In the genomic region with DNA sequence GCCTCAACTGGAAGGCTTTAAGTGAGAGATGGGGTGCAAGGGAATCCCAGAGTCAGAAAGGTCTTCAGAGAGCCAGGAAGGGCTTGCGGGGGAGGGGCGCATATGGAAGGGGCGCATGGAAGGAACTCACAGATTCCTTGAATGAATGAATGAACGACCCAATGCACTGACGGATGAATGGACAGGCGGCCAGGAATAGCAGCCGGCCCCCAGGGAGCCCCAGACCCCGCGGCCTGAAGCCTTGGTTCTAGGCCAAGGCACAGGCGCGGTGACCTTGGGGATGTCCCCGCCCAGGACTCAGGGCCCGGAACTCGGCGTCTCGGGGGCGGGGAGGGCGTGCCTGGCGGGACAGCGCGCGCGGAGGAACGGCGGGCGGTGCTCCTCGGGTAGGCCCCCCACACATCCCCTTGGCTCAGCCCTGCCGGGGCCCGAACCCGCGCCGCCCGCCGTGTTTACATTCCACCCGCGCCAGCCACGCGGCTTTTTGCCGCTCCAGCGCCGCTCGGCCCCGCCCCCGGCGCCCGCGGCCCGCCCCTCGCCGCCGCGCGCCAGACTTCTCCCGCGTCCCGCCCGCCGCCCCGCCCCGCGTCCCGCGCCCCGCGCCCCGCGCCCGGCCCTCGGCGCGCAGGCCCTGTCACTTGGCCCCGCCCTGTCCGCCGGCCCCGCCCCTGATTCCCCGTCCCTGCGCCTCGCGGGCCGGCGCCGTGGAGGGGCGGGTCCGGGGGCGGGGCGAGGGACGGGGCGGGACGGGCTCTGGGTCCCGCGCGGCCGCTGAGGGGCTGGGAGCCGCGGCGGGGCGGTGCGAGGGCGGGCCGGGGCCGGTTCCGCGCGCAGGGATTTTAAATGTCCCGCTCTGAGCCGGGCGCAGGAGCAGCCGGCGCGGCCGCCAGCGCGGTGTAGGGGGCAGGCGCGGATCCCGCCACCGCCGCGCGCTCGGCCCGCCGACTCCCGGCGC, we compare ENCODE assay signal across 1 cellular context.
TF ChIP-seq lines count a peak whose summit lies in the region.

TSS of gene CCNE1 (plus strand) at position 867 of the 955 bp plus-strand sequence. CDS start 565 bp downstream, outside the sequence.

TF ChIP-seq in HepG2, 621 proteins besides CTCF, POLR2A, EP300 and RAD21 (continued from another document and continues in another):
- TF ChIP-seq, protein P1, sequence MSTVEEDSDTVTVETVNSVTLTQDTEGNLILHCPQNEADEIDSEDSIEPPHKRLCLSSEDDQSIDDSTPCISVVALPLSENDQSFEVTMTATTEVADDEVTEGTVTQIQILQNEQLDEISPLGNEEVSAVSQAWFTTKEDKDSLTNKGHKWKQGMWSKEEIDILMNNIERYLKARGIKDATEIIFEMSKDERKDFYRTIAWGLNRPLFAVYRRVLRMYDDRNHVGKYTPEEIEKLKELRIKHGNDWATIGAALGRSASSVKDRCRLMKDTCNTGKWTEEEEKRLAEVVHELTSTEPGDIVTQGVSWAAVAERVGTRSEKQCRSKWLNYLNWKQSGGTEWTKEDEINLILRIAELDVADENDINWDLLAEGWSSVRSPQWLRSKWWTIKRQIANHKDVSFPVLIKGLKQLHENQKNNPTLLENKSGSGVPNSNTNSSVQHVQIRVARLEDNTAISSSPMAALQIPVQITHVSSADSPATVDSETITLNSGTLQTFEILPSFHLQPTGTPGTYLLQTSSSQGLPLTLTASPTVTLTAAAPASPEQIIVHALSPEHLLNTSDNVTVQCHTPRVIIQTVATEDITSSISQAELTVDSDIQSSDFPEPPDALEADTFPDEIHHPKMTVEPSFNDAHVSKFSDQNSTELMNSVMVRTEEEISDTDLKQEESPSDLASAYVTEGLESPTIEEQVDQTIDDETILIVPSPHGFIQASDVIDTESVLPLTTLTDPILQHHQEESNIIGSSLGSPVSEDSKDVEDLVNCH (CRISPR knock-in tag; IDR thresholded peaks at IDR 0.05) = no peak
- TF ChIP-seq ZSCAN22 (CRISPR knock-in tag; IDR thresholded peaks at IDR 0.05) = no peak
- no peak for TF ChIP-seq ZNF333 (CRISPR knock-in tag; IDR thresholded peaks at IDR 0.05; ENCODE audit: borderline replicate concordance)
- TF ChIP-seq ZNF556 (CRISPR knock-in tag; IDR thresholded peaks at IDR 0.05; ENCODE audit: borderline replicate concordance) = no peak
- no peak for TF ChIP-seq ZNF235 (CRISPR knock-in tag; IDR thresholded peaks at IDR 0.05; ENCODE audit: borderline replicate concordance)
- TF ChIP-seq ZNF362 (CRISPR knock-in tag; IDR thresholded peaks at IDR 0.05; ENCODE audit: borderline replicate concordance) = 0 out of 2 replicates have a peak, but pooled peaks have one; percentile 14
- TF ChIP-seq WIZ (CRISPR knock-in tag; IDR thresholded peaks at IDR 0.05) = no peak
- TF ChIP-seq POGK (CRISPR knock-in tag; conservative IDR thresholded peaks at IDR 0.05) = 0 out of 2 replicates have a peak, but pooled peaks have one; percentile 39
- TF ChIP-seq, protein P2, sequence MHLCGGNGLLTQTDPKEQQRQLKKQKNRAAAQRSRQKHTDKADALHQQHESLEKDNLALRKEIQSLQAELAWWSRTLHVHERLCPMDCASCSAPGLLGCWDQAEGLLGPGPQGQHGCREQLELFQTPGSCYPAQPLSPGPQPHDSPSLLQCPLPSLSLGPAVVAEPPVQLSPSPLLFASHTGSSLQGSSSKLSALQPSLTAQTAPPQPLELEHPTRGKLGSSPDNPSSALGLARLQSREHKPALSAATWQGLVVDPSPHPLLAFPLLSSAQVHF (CRISPR knock-in tag; IDR thresholded peaks at IDR 0.05) = no peak
- TF ChIP-seq PHF20 (CRISPR knock-in tag; IDR thresholded peaks at IDR 0.05) = no peak
- TF ChIP-seq ZNF788 (CRISPR knock-in tag; IDR thresholded peaks at IDR 0.05; ENCODE audit: borderline replicate concordance) = no peak; the same call in 1 of the 2 replicates
- no peak for TF ChIP-seq ZNF841 (CRISPR knock-in tag; IDR thresholded peaks at IDR 0.05; ENCODE audit: borderline replicate concordance)
- no peak for TF ChIP-seq NCOA1 (CRISPR knock-in tag; IDR thresholded peaks at IDR 0.05)
- no peak for TF ChIP-seq IRF2 (CRISPR knock-in tag; IDR thresholded peaks at IDR 0.05)
- no peak for TF ChIP-seq NFIB (CRISPR knock-in tag; IDR thresholded peaks at IDR 0.05; ENCODE audit: borderline replicate concordance)
- TF ChIP-seq SATB2 (CRISPR knock-in tag; IDR thresholded peaks at IDR 0.05) = no peak
- TF ChIP-seq, protein P3, sequence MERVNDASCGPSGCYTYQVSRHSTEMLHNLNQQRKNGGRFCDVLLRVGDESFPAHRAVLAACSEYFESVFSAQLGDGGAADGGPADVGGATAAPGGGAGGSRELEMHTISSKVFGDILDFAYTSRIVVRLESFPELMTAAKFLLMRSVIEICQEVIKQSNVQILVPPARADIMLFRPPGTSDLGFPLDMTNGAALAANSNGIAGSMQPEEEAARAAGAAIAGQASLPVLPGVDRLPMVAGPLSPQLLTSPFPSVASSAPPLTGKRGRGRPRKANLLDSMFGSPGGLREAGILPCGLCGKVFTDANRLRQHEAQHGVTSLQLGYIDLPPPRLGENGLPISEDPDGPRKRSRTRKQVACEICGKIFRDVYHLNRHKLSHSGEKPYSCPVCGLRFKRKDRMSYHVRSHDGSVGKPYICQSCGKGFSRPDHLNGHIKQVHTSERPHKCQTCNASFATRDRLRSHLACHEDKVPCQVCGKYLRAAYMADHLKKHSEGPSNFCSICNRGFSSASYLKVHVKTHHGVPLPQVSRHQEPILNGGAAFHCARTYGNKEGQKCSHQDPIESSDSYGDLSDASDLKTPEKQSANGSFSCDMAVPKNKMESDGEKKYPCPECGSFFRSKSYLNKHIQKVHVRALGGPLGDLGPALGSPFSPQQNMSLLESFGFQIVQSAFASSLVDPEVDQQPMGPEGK (CRISPR knock-in tag; IDR thresholded peaks at IDR 0.05) = peak; percentile 73
- TF ChIP-seq NFKB2 (CRISPR knock-in tag; IDR thresholded peaks at IDR 0.05; ENCODE audit: borderline replicate concordance) = no peak
- no peak for TF ChIP-seq ZNF552 (CRISPR knock-in tag; IDR thresholded peaks at IDR 0.05; ENCODE audit: borderline replicate concordance)
- TF ChIP-seq ZFP1 (CRISPR knock-in tag; IDR thresholded peaks at IDR 0.05) = no peak
- peak; percentile 14; the same call in 1 of the 2 replicates for TF ChIP-seq NCOA2 (CRISPR knock-in tag; IDR thresholded peaks at IDR 0.05)
- no peak for TF ChIP-seq ELF4 (CRISPR knock-in tag; IDR thresholded peaks at IDR 0.05; ENCODE audit: borderline replicate concordance)
- TF ChIP-seq HOXA3 (CRISPR knock-in tag; IDR thresholded peaks at IDR 0.05) = peak; percentile 54
- TF ChIP-seq RCOR2 (CRISPR knock-in tag; IDR thresholded peaks at IDR 0.05) = no peak
- no peak for TF ChIP-seq SNAPC2 (CRISPR knock-in tag; IDR thresholded peaks at IDR 0.05)
- TF ChIP-seq HMG20B (CRISPR knock-in tag; conservative IDR thresholded peaks at IDR 0.05) = no peak
- no peak for TF ChIP-seq ASH2L (IDR thresholded peaks at IDR 0.05; ENCODE audit: insufficient read length, low read depth, low read length)
- TF ChIP-seq ZNF564 (CRISPR knock-in tag; IDR thresholded peaks at IDR 0.05) = no peak
- TF ChIP-seq ZMYM4 (CRISPR knock-in tag; IDR thresholded peaks at IDR 0.05) = peak; percentile 55; the same call in 1 of the 2 replicates
- TF ChIP-seq TSC22D2 (CRISPR knock-in tag; IDR thresholded peaks at IDR 0.05; ENCODE audit: borderline replicate concordance) = no peak
- no peak for TF ChIP-seq CEBPZ (IDR thresholded peaks at IDR 0.05; ENCODE audit: low read length)
- TF ChIP-seq MAFG (CRISPR knock-in tag; IDR thresholded peaks at IDR 0.05) = no peak
- TF ChIP-seq DMAP1 (CRISPR knock-in tag; IDR thresholded peaks at IDR 0.05) = no peak; the same call in 1 of the 2 replicates
- no peak for TF ChIP-seq ZNF160 (CRISPR knock-in tag; IDR thresholded peaks at IDR 0.05)
- TF ChIP-seq, protein P4, sequence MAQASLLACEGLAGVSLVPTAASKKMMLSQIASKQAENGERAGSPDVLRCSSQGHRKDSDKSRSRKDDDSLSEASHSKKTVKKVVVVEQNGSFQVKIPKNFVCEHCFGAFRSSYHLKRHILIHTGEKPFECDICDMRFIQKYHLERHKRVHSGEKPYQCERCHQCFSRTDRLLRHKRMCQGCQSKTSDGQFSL (CRISPR knock-in tag; IDR thresholded peaks at IDR 0.05) = no peak
- no peak for TF ChIP-seq POLR2AphosphoS2 (IDR thresholded peaks at IDR 0.05; ENCODE audit: low read depth, low read length)
- TF ChIP-seq GTF3A (CRISPR knock-in tag; conservative IDR thresholded peaks at IDR 0.05) = no peak
- TF ChIP-seq REXO4 (CRISPR knock-in tag; IDR thresholded peaks at IDR 0.05; ENCODE audit: borderline replicate concordance) = no peak
- no peak for TF ChIP-seq MTF2 (CRISPR knock-in tag; IDR thresholded peaks at IDR 0.05; ENCODE audit: borderline replicate concordance)
- no peak; a peak in 1 of 4 replicates for TF ChIP-seq KLF16 (CRISPR knock-in tag; IDR thresholded peaks at IDR 0.05)
- no peak for TF ChIP-seq ZNF225 (CRISPR knock-in tag; IDR thresholded peaks at IDR 0.05)
- no peak for TF ChIP-seq ZFP36L1 (CRISPR knock-in tag; IDR thresholded peaks at IDR 0.05)
- no peak for TF ChIP-seq HDAC1 (CRISPR knock-in tag; IDR thresholded peaks at IDR 0.05)
- TF ChIP-seq MIXL1 (CRISPR knock-in tag; IDR thresholded peaks at IDR 0.05) = no peak
- no peak for TF ChIP-seq ZNF775 (CRISPR knock-in tag; IDR thresholded peaks at IDR 0.05; ENCODE audit: borderline replicate concordance)
- TF ChIP-seq HES4 (CRISPR knock-in tag; IDR thresholded peaks at IDR 0.05; ENCODE audit: borderline replicate concordance) = no peak
- no peak for TF ChIP-seq EHMT2 (IDR thresholded peaks at IDR 0.05; ENCODE audit: borderline replicate concordance, low read depth, low read length)
- TF ChIP-seq PAXIP1 (CRISPR knock-in tag; conservative IDR thresholded peaks at IDR 0.05) = no peak
- no peak for TF ChIP-seq CENPT (CRISPR knock-in tag; IDR thresholded peaks at IDR 0.05; ENCODE audit: low read depth)
